9 cellular contexts compared by ENCODE assay signal in the genomic region with DNA sequence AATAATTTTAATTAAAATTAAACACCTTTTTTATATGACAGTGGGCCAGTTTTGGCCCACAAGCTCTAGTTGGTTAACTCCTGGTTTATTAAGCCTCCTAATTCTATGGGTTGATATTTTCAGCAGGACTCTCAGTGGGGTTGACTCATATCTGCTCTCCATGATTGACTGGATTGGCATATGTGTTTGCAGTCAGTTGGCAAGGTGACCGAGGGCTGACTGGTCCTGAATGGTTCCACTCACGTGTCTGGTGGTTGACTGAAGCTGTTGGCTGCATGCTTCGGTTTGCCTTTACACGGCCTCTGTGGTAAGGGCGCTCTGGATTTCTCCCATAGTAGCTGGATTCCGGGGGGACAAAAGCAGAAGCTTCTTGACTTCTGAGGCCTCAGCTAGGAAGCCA.
DNase-seq lines count a peak whose midpoint lies in the region; ATAC-seq lines count a peak whose summit lies in the region.
"Had no signal": no experiment of that assay in that cellular context is flagged by ENCODE, and none has a peak within 500 bp of the region (broad histone marks: within the 10 kb centered on the region; RNA-seq: fewer than 3 reads in every experiment).

No MANE protein-coding gene starts in this region.

- peak; percentile 92 for DNase-seq in LHCN-M2 (ENCODE audit: low read depth)
- peak; percentile 97 for DNase-seq in myocyte (ENCODE audit: low read depth)
- DNase-seq in dermis blood vessel endothelial cell, result no peak
- DNase-seq in HuH-7 (ENCODE audit: low spot score), result no peak
- DNase-seq: NCI-H1417, small intestine had no signal

- ATAC-seq in GM18867 (IDR thresholded peaks at IDR 0.05; ENCODE audit: unreplicated experiment), result peak; percentile 91
- peak; percentile 95 for ATAC-seq in GM21529 (IDR thresholded peaks at IDR 0.05; ENCODE audit: unreplicated experiment)
- ATAC-seq in GM19023 (IDR thresholded peaks at IDR 0.05; ENCODE audit: unreplicated experiment), result no peak

Comparison
In these comparisons a context has a peak if more than half of its experiments do, and no peak if none do; other contexts are left out.
1. DNase-seq: peak in LHCN-M2 (single experiment) and myocyte (single experiment); none in dermis blood vessel endothelial cell (single experiment) and HuH-7 (single experiment).